Comparison of ENCODE assay signal across 14 cellular contexts in the genomic region with DNA sequence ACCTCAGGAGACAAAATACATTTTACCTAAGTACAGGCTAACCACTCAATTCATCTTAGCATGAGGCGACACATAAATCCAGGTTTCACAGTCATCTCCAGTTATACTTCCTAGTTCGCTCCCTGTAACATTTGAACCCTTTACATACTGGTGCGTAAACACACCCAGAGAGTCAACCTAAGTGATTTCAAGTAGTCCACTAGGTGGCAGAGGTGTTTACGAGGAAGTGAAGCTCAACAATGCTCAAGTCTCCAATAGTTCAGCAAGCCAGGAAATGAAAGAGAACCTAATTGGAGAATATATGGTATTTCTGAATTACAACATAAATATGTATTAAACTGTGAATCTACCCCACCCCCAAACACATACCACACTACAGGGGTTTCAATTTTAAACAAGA.
DNase-seq lines count a peak whose midpoint lies in the region; ATAC-seq and TF ChIP-seq lines count a peak whose summit lies in the region.
"Had no signal": no experiment of that assay in that cellular context is flagged by ENCODE, and none has a peak within 500 bp of the region (broad histone marks: within the 10 kb centered on the region; RNA-seq: fewer than 3 reads in every experiment).

No MANE protein-coding gene starts in this region.

- no peak overlapping the region for H4K5ac ChIP-seq in H9 (ENCODE audit: insufficient read length, low read depth, low read length)

- no peaks in the 10 kb centered on the region for H3K79me1 ChIP-seq in H9 (ENCODE audit: insufficient read depth, low read depth, low read length, poor library complexity, severe bottlenecking)

- H3K4me2 ChIP-seq in H9 (ENCODE audit: insufficient read depth, insufficient read length, low read length), result no peak overlapping the region
- no peak overlapping the region for H3K4me2 ChIP-seq in PC-9

- no peak overlapping the region for H2BK12ac ChIP-seq in H9 (ENCODE audit: insufficient read length, low read depth, low read length)

- no peaks in the 10 kb centered on the region for H3F3A ChIP-seq in PC-9 (ENCODE audit: insufficient read depth, low read depth)

- no peak overlapping the region for H2BK5ac ChIP-seq in H9 (ENCODE audit: insufficient read length, low read length)

- BruUV-seq in PC-9 (replicated peaks; lab: Mats Ljungman, UMichigan), result no TSS peak

- CTCF ChIA-PET in PC-9 (lab: Charles Lee), result interaction anchor here (0.7 kb wide), 1 partner anchor 508 kb away, joined by 4 read pairs; no protein-coding TSS in a partner anchor

- no peak overlapping the region for H3K9ac ChIP-seq in H9 (ENCODE audit: extremely low read depth, insufficient read length, low read length)

- no peaks in the 10 kb centered on the region for H3K9me2 ChIP-seq in PC-9 (ENCODE audit: insufficient read depth)

- H4K8ac ChIP-seq in H9 (replicated peaks; ENCODE audit: insufficient read length, low read depth, low read length), result no peak overlapping the region

- no peak overlapping the region for H3K18ac ChIP-seq in H9 (ENCODE audit: insufficient read length, low read depth, low read length)

- H2AFZ ChIP-seq in H9 (ENCODE audit: low read length) (no peak overlapping the region), PC-9 (no peak overlapping the region)

- no peak overlapping the region for H3K4me3 ChIP-seq in PC-9
- no peak overlapping the region for H3K4me3 ChIP-seq in fibroblast of pulmonary artery (replicated peaks; ENCODE audit: low read depth, low read length)
- no peak overlapping the region for H3K4me3 ChIP-seq in thyroid gland (replicated peaks in 1 of 3)

- no peak for ATAC-seq in activated CD4-positive, CD25-positive, alpha-beta regulatory T cell treated with anti-CD3 and anti-CD28 coated beads, Interleukin-2, amount 50 U/mL, for 24 hours
- ATAC-seq in GM19023 (IDR thresholded peaks at IDR 0.05; ENCODE audit: unreplicated experiment), result no peak
- ATAC-seq: left colon had no signal

- H3K36me3 Mint-ChIP-seq in H9 (ENCODE audit: insufficient read depth in 1 of 3, low read depth in 3 of 3), result peaks cover 0 to 4% (median 0%) of the 10 kb centered on the region in 3 experiments; a peak in 2 of 7 replicates

- no peaks in the 10 kb centered on the region for H3K23me2 ChIP-seq in H9 (ENCODE audit: insufficient read length, low read depth, low read length, poor library complexity, severe bottlenecking)

- H3K23ac ChIP-seq in H9 (ENCODE audit: insufficient read length, low read depth, low read length), result no peak overlapping the region

- no peak overlapping the region for H2AK5ac ChIP-seq in H9 (ENCODE audit: insufficient read length, low read length)

- H3K14ac ChIP-seq in H9 (ENCODE audit: insufficient read depth, low read length), result no peak overlapping the region

- DNase-seq in DMS53 (lab: John Stamatoyannopoulos, UW) (peak; percentile 87), H9 (no peak), PC-9 (no peak), fibroblast of pulmonary artery (ENCODE audit: low read depth) (peak; percentile 14), amygdala (lab: John Stamatoyannopoulos, UW) (no peak), thyroid gland (no peak)
- DNase-seq: activated gamma-delta T cell; effector memory CD4-positive, alpha-beta T cell; GDM1; left colon; NCI-H2107 had no signal

- no peak overlapping the region for H2BK20ac ChIP-seq in H9 (ENCODE audit: low read depth, low read length, poor library complexity, severe bottlenecking)

- H3K9me3 ChIP-seq in H9 (ENCODE audit: control insufficient read depth, low read depth, low read length) (no peaks in the 10 kb centered on the region), PC-9 (ENCODE audit: insufficient read depth, low read depth) (no peaks in the 10 kb centered on the region; the same call in 1 of the 2 replicates), thyroid gland (no peaks in the 10 kb centered on the region)

- no peak overlapping the region for H4K91ac ChIP-seq in H9 (ENCODE audit: insufficient read length, low read depth, low read length)

- H3K79me2 ChIP-seq in H9 (ENCODE audit: insufficient read depth, low read length) (no peaks in the 10 kb centered on the region), PC-9 (ENCODE audit: low read depth) (no peaks in the 10 kb centered on the region)

- intact Hi-C loops in PC-9 (cut with micrococcal nuclease; ENCODE audit: unreplicated experiment) (no loop called here), thyroid gland (cut with DNase I) (no loop called here)

- H3K56ac ChIP-seq in H9 (ENCODE audit: insufficient read length, low read depth, low read length), result no peak overlapping the region

- H2BK120ac ChIP-seq in H9 (ENCODE audit: low read depth, low read length, poor library complexity, severe bottlenecking), result no peak overlapping the region

- no peak overlapping the region for H3K27ac Mint-ChIP-seq in H9
- H3K27ac Mint-ChIP-seq: progenitor cell of endocrine pancreas had no signal

- H2BK15ac ChIP-seq in H9 (ENCODE audit: low read depth, low read length), result no peak overlapping the region

- no peak overlapping the region for H3K4ac ChIP-seq in H9 (ENCODE audit: low read depth, low read length)

- no CpG with 5 or more reads among the region's 4 CpGs for WGBS in H9 (ENCODE audit: extremely low coverage, insufficient read length, low lambda C conversion rate)
- 91 to 92% methylated on average over 4 of the region's 4 CpGs for WGBS in thyroid gland, 2 donors

- no peaks in the 10 kb centered on the region for H3K27me3 ChIP-seq in H9 (ENCODE audit: insufficient read depth, low read length)
- no peaks in the 10 kb centered on the region for H3K27me3 ChIP-seq in PC-9 (ENCODE audit: insufficient read depth, low read depth)
- no peaks in the 10 kb centered on the region for H3K27me3 ChIP-seq in thyroid gland

- H3K4me3 Mint-ChIP-seq in H9, result no peak overlapping the region

- no peaks in the 10 kb centered on the region for H3K36me3 ChIP-seq in PC-9 (ENCODE audit: low read depth)
- H3K36me3 ChIP-seq in thyroid gland, result no peaks in the 10 kb centered on the region

- no peak overlapping the region for H3T11ph ChIP-seq in H9 (ENCODE audit: low read length)

- H3K4me1 ChIP-seq in H9 (ENCODE audit: insufficient read depth, low read length), result 0 out of 2 replicates have a peak, but pooled peaks cover 2% of the 10 kb centered on the region
- no peaks in the 10 kb centered on the region for H3K4me1 ChIP-seq in PC-9 (replicated peaks; ENCODE audit: insufficient read depth)
- H3K4me1 ChIP-seq in thyroid gland, result no peaks in the 10 kb centered on the region

- POLR2A ChIA-PET in PC-9 (lab: Charles Lee; ENCODE audit: unreplicated experiment), result interaction anchor here (0.6 kb wide), 1 partner anchor 1406 kb away, joined by 6 read pairs; no protein-coding TSS in a partner anchor

- peaks cover 8 to 9% of the 10 kb centered on the region in 2 experiments; a peak in 3 of 4 replicates for H3K4me1 Mint-ChIP-seq in H9

- H3K27ac ChIP-seq in H9 (ENCODE audit: insufficient read length, low read depth, low read length), result no peak overlapping the region
- no peak overlapping the region for H3K27ac ChIP-seq in PC-9
- H3K27ac ChIP-seq in thyroid gland, result no peak overlapping the region

- no peak for TF ChIP-seq POLR2A in thyroid gland (IDR thresholded peaks at IDR 0.05)

- no peaks in the 10 kb centered on the region for H4K20me1 ChIP-seq in H9 (ENCODE audit: control insufficient read depth, insufficient read depth, insufficient read length)
- H4K20me1 ChIP-seq in PC-9 (ENCODE audit: insufficient read depth), result no peaks in the 10 kb centered on the region

- TF ChIP-seq CTCF in H9 (conservative IDR thresholded peaks at IDR 0.05), result peak; percentile 72
- TF ChIP-seq CTCF in PC-9 (conservative IDR thresholded peaks at IDR 0.05), result peak; percentile 46; the same call in 1 of the 2 replicates
- peak; percentile 22 for TF ChIP-seq CTCF in fibroblast of pulmonary artery (IDR thresholded peaks at IDR 0.05; ENCODE audit: low read length, missing control alignments)
- no peak for TF ChIP-seq CTCF in thyroid gland (IDR thresholded peaks at IDR 0.05)

- H3K9me3 Mint-ChIP-seq in H9, result peaks cover 9 to 10% of the 10 kb centered on the region in 2 experiments; a peak in 4 of 5 replicates

- H3K27me3 Mint-ChIP-seq in H9 (ENCODE audit: low read depth), result no peaks in the 10 kb centered on the region
- H3K27me3 Mint-ChIP-seq: progenitor cell of endocrine pancreas had no signal

Comparison
In these comparisons a context has a peak if more than half of its experiments do, and no peak if none do; other contexts are left out.
1. DNase-seq: peak in DMS53 (single experiment) and fibroblast of pulmonary artery (single experiment); none in H9 (single experiment), PC-9 (0 of 2), amygdala (0 of 56) and thyroid gland (0 of 2).
2. CTCF ChIP-seq: peak in H9 (single experiment), PC-9 (single experiment) and fibroblast of pulmonary artery (single experiment); none in thyroid gland (0 of 6).